In genomic region chr2:237680702-237681478, GRCh38 we compare ENCODE assay signal across 1 cellular context.
TF ChIP-seq lines count a peak whose summit lies in the region.

No MANE protein-coding gene starts in this region.

TF ChIP-seq in HepG2, 621 proteins besides CTCF, POLR2A, EP300 and RAD21 (continued from another document and continues in another):
- no peak for TF ChIP-seq PRDM4 (CRISPR knock-in tag; IDR thresholded peaks at IDR 0.05; ENCODE audit: borderline replicate concordance)
- no peak for TF ChIP-seq ZNF784 (CRISPR knock-in tag; IDR thresholded peaks at IDR 0.05; ENCODE audit: borderline replicate concordance)
- peak; percentile 25; the same call in 1 of the 2 replicates for TF ChIP-seq GATA4 (IDR thresholded peaks at IDR 0.05; ENCODE audit: borderline replicate concordance, low read depth)
- TF ChIP-seq ZNF121 (CRISPR knock-in tag; IDR thresholded peaks at IDR 0.05), result peak; percentile 65
- peak; percentile 76 for TF ChIP-seq RARA (CRISPR knock-in tag; IDR thresholded peaks at IDR 0.05)
- no peak for TF ChIP-seq ZNF614 (CRISPR knock-in tag; IDR thresholded peaks at IDR 0.05; ENCODE audit: borderline replicate concordance)
- TF ChIP-seq MTA1 (CRISPR knock-in tag; IDR thresholded peaks at IDR 0.05; ENCODE audit: borderline replicate concordance), result no peak
- peak; percentile 65; the same call in 1 of the 2 replicates for TF ChIP-seq MEIS2 (CRISPR knock-in tag; IDR thresholded peaks at IDR 0.05)
- TF ChIP-seq ZNF431 (CRISPR knock-in tag; IDR thresholded peaks at IDR 0.05; ENCODE audit: borderline replicate concordance, low read depth), result no peak
- no peak for TF ChIP-seq ZBTB25 (CRISPR knock-in tag; IDR thresholded peaks at IDR 0.05)
- TF ChIP-seq ZNF609 (CRISPR knock-in tag; IDR thresholded peaks at IDR 0.05; ENCODE audit: borderline replicate concordance), result peak; percentile 89
- TF ChIP-seq ZNF800 (CRISPR knock-in tag; IDR thresholded peaks at IDR 0.05), result 0 out of 2 replicates have a peak, but pooled peaks have one; percentile 42
- TF ChIP-seq ZNF710 (CRISPR knock-in tag; IDR thresholded peaks at IDR 0.05; ENCODE audit: borderline replicate concordance), result peak; percentile 96
- peak; percentile 34; the same call in 1 of the 2 replicates for TF ChIP-seq REPIN1 (CRISPR knock-in tag; IDR thresholded peaks at IDR 0.05; ENCODE audit: borderline replicate concordance, low read depth)
- 0 out of 2 replicates have a peak, but pooled peaks have one; percentile 26 for TF ChIP-seq DRAP1 (CRISPR knock-in tag; IDR thresholded peaks at IDR 0.05)
- peak; percentile 98 for TF ChIP-seq ZNF770 (CRISPR knock-in tag; IDR thresholded peaks at IDR 0.05)
- peak; percentile 47; the same call in 1 of the 2 replicates for TF ChIP-seq RCOR2 (CRISPR knock-in tag; IDR thresholded peaks at IDR 0.05)
- no peak for TF ChIP-seq ZFP37 (CRISPR knock-in tag; IDR thresholded peaks at IDR 0.05; ENCODE audit: borderline replicate concordance)
- TF ChIP-seq HMG20A (CRISPR knock-in tag; IDR thresholded peaks at IDR 0.05; ENCODE audit: borderline replicate concordance), result peak; percentile 38; the same call in 1 of the 2 replicates
- peak; percentile 87; the same call in 1 of the 2 replicates for TF ChIP-seq ELF3 (CRISPR knock-in tag; IDR thresholded peaks at IDR 0.05)
- peak; percentile 83; the same call in 1 of the 2 replicates for TF ChIP-seq ETV5 (CRISPR knock-in tag; IDR thresholded peaks at IDR 0.05; ENCODE audit: borderline replicate concordance)
- peak; percentile 69 for TF ChIP-seq BCL6 (CRISPR knock-in tag; IDR thresholded peaks at IDR 0.05)
- TF ChIP-seq PAWR (CRISPR knock-in tag; IDR thresholded peaks at IDR 0.05; ENCODE audit: borderline replicate concordance), result no peak
- TF ChIP-seq TARDBP (CRISPR knock-in tag; IDR thresholded peaks at IDR 0.05), result peak; percentile 87
- TF ChIP-seq ATAD3A (CRISPR knock-in tag; IDR thresholded peaks at IDR 0.05), result no peak
- no peak for TF ChIP-seq STAG1 (CRISPR knock-in tag; IDR thresholded peaks at IDR 0.05)
- peak; percentile 39; the same call in 1 of the 2 replicates for TF ChIP-seq NCOR1 (IDR thresholded peaks at IDR 0.05; ENCODE audit: borderline replicate concordance, low read length)
- no peak for TF ChIP-seq CREB1 (IDR thresholded peaks at IDR 0.05)
- TF ChIP-seq CREB1 (CRISPR knock-in tag; IDR thresholded peaks at IDR 0.05), result peak; percentile 39; the same call in 1 of the 2 replicates
- peak; percentile 18; the same call in 1 of the 2 replicates for TF ChIP-seq ZNF605 (CRISPR knock-in tag; IDR thresholded peaks at IDR 0.05)
- peak; percentile 55; the same call in 1 of the 2 replicates for TF ChIP-seq ZMAT3 (CRISPR knock-in tag; conservative IDR thresholded peaks at IDR 0.05)
- TF ChIP-seq LCORL (IDR thresholded peaks at IDR 0.05), result no peak
- TF ChIP-seq LCORL (CRISPR knock-in tag; IDR thresholded peaks at IDR 0.05), result peak; percentile 95
- TF ChIP-seq POGZ (CRISPR knock-in tag; IDR thresholded peaks at IDR 0.05), result peak; percentile 31; the same call in 1 of the 2 replicates
- no peak for TF ChIP-seq POLR2AphosphoS2 (IDR thresholded peaks at IDR 0.05; ENCODE audit: low read depth, low read length)
- peak; percentile 99 for TF ChIP-seq ZKSCAN5 (CRISPR knock-in tag; IDR thresholded peaks at IDR 0.05)
- no peak for TF ChIP-seq SOX13 (IDR thresholded peaks at IDR 0.05)
- peak in 1 of 2 experiments; percentile 81; a peak in 2 of 4 replicates for TF ChIP-seq SOX13 (CRISPR knock-in tag; conservative IDR thresholded peaks at IDR 0.05 in 1 of 2, IDR thresholded peaks at IDR 0.05 in 1 of 2)
- no peak for TF ChIP-seq MAZ (IDR thresholded peaks at IDR 0.05; ENCODE audit: borderline replicate concordance, low read depth, low read length)
- TF ChIP-seq MAZ (CRISPR knock-in tag; IDR thresholded peaks at IDR 0.05; ENCODE audit: low read depth), result 0 out of 2 replicates have a peak, but pooled peaks have one; percentile 33
- TF ChIP-seq HES4 (CRISPR knock-in tag; IDR thresholded peaks at IDR 0.05; ENCODE audit: borderline replicate concordance), result no peak
- TF ChIP-seq TBX2 (CRISPR knock-in tag; IDR thresholded peaks at IDR 0.05; ENCODE audit: borderline replicate concordance), result peak; percentile 60; the same call in 1 of the 2 replicates
- peak; percentile 30; the same call in 1 of the 2 replicates for TF ChIP-seq ZFX (CRISPR knock-in tag; IDR thresholded peaks at IDR 0.05; ENCODE audit: low read depth)
- TF ChIP-seq THAP11 (CRISPR knock-in tag; IDR thresholded peaks at IDR 0.05), result peak; percentile 39; the same call in 1 of the 2 replicates
- TF ChIP-seq ZMYM4 (CRISPR knock-in tag; IDR thresholded peaks at IDR 0.05), result peak; percentile 67
- peak; percentile 84 for TF ChIP-seq MED1 (CRISPR knock-in tag; IDR thresholded peaks at IDR 0.05)
- TF ChIP-seq ZNF264 (CRISPR knock-in tag; IDR thresholded peaks at IDR 0.05), result peak; percentile 44; the same call in 1 of the 2 replicates
- TF ChIP-seq ZNF670 (CRISPR knock-in tag; IDR thresholded peaks at IDR 0.05; ENCODE audit: borderline replicate concordance), result 0 out of 2 replicates have a peak, but pooled peaks have one; percentile 29
- TF ChIP-seq ZNF746 (CRISPR knock-in tag; IDR thresholded peaks at IDR 0.05), result no peak
- no peak for TF ChIP-seq NONO (IDR thresholded peaks at IDR 0.05)
- 0 out of 2 replicates have a peak, but pooled peaks have one; percentile 43 for TF ChIP-seq NONO (CRISPR knock-in tag; conservative IDR thresholded peaks at IDR 0.05)
